1 cellular context compared by ENCODE assay signal in the genomic region with DNA sequence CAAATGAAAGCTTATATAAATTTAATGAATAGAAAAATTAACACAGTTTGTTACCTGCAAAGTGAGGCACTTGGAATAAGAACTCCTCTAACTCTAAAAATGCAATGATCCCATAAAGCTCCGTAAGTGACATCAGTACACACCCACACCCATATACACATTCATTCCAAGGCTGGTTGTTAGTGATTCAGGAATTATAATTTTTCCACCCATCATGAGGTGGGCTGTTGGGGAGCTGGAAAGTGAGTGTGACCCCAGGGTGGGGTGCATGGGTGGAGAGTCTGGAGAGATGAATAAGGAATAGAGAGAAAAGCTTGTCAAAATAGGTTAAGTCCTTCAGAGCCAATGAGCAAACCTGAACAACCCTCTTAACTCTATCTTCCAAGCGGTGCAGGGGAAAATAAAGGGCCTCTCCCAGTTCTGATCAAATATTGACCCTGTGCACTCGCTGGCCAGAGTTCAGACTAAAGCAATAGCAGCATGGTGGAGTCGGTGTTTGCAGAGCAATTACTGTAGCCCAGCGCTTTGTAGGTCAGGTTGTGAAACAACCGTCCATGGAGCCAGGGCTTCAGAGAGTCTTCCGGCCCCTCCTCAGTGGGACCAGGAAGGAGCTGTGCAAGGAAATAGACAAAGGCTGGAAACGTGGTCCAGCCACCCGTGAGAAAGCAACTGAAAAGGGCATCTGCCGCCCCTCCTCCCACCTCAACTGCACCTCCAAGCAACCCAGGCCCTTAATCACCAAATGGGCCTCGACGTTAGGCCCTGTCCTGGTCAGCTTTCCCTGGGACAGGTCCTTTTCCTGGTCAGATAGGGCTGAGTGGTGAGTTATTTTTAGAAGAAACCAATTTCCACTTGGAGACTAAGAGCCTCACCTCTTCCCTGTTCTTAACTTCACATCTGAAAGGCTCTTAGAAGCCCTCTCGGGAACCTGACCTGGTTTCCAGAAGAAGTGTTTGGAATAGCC.
TF ChIP-seq lines count a peak whose summit lies in the region.

No MANE protein-coding gene starts in this region.

TF ChIP-seq in H1, 55 proteins besides CTCF, POLR2A, EP300 and RAD21 (continued from another document):
- TF ChIP-seq PHF8 (conservative IDR thresholded peaks at IDR 0.05; ENCODE audit: low read depth, low read length) (no peak), BCL11A (IDR thresholded peaks at IDR 0.05; ENCODE audit: low read depth in 2 of 2, low read length in 2 of 2) (no peak), ATF3 (IDR thresholded peaks at IDR 0.05; ENCODE audit: insufficient read depth, low read depth, low read length) (no peak), SIX5 (IDR thresholded peaks at IDR 0.05; ENCODE audit: low read depth, low read length) (no peak), SIRT6 (IDR thresholded peaks at IDR 0.05; ENCODE audit: low read length) (no peak), POLR2AphosphoS5 (IDR thresholded peaks at IDR 0.05; ENCODE audit: low read depth, low read length) (no peak), MAFK (IDR thresholded peaks at IDR 0.05; ENCODE audit: low read depth, low read length) (no peak), TAF1 (IDR thresholded peaks at IDR 0.05; ENCODE audit: low read depth, low read length) (no peak), EGR1 (IDR thresholded peaks at IDR 0.05; ENCODE audit: borderline replicate concordance, low read depth, low read length) (no peak), JUND (IDR thresholded peaks at IDR 0.05; ENCODE audit: low read length) (no peak), TEAD4 (IDR thresholded peaks at IDR 0.05; ENCODE audit: low read depth, low read length) (no peak), KDM1A (IDR thresholded peaks at IDR 0.05; ENCODE audit: borderline replicate concordance, low read length) (no peak), HDAC2 (IDR thresholded peaks at IDR 0.05; ENCODE audit: borderline replicate concordance in 1 of 2, low read depth in 2 of 2, low read length in 2 of 2) (no peak), RBBP5 (IDR thresholded peaks at IDR 0.05; ENCODE audit: borderline replicate concordance, low read depth, low read length) (no peak), ASH2L (IDR thresholded peaks at IDR 0.05; ENCODE audit: low read length) (no peak), SUZ12 (IDR thresholded peaks at IDR 0.05; ENCODE audit: low read length) (no peak)
- TF ChIP-seq, protein P1, sequence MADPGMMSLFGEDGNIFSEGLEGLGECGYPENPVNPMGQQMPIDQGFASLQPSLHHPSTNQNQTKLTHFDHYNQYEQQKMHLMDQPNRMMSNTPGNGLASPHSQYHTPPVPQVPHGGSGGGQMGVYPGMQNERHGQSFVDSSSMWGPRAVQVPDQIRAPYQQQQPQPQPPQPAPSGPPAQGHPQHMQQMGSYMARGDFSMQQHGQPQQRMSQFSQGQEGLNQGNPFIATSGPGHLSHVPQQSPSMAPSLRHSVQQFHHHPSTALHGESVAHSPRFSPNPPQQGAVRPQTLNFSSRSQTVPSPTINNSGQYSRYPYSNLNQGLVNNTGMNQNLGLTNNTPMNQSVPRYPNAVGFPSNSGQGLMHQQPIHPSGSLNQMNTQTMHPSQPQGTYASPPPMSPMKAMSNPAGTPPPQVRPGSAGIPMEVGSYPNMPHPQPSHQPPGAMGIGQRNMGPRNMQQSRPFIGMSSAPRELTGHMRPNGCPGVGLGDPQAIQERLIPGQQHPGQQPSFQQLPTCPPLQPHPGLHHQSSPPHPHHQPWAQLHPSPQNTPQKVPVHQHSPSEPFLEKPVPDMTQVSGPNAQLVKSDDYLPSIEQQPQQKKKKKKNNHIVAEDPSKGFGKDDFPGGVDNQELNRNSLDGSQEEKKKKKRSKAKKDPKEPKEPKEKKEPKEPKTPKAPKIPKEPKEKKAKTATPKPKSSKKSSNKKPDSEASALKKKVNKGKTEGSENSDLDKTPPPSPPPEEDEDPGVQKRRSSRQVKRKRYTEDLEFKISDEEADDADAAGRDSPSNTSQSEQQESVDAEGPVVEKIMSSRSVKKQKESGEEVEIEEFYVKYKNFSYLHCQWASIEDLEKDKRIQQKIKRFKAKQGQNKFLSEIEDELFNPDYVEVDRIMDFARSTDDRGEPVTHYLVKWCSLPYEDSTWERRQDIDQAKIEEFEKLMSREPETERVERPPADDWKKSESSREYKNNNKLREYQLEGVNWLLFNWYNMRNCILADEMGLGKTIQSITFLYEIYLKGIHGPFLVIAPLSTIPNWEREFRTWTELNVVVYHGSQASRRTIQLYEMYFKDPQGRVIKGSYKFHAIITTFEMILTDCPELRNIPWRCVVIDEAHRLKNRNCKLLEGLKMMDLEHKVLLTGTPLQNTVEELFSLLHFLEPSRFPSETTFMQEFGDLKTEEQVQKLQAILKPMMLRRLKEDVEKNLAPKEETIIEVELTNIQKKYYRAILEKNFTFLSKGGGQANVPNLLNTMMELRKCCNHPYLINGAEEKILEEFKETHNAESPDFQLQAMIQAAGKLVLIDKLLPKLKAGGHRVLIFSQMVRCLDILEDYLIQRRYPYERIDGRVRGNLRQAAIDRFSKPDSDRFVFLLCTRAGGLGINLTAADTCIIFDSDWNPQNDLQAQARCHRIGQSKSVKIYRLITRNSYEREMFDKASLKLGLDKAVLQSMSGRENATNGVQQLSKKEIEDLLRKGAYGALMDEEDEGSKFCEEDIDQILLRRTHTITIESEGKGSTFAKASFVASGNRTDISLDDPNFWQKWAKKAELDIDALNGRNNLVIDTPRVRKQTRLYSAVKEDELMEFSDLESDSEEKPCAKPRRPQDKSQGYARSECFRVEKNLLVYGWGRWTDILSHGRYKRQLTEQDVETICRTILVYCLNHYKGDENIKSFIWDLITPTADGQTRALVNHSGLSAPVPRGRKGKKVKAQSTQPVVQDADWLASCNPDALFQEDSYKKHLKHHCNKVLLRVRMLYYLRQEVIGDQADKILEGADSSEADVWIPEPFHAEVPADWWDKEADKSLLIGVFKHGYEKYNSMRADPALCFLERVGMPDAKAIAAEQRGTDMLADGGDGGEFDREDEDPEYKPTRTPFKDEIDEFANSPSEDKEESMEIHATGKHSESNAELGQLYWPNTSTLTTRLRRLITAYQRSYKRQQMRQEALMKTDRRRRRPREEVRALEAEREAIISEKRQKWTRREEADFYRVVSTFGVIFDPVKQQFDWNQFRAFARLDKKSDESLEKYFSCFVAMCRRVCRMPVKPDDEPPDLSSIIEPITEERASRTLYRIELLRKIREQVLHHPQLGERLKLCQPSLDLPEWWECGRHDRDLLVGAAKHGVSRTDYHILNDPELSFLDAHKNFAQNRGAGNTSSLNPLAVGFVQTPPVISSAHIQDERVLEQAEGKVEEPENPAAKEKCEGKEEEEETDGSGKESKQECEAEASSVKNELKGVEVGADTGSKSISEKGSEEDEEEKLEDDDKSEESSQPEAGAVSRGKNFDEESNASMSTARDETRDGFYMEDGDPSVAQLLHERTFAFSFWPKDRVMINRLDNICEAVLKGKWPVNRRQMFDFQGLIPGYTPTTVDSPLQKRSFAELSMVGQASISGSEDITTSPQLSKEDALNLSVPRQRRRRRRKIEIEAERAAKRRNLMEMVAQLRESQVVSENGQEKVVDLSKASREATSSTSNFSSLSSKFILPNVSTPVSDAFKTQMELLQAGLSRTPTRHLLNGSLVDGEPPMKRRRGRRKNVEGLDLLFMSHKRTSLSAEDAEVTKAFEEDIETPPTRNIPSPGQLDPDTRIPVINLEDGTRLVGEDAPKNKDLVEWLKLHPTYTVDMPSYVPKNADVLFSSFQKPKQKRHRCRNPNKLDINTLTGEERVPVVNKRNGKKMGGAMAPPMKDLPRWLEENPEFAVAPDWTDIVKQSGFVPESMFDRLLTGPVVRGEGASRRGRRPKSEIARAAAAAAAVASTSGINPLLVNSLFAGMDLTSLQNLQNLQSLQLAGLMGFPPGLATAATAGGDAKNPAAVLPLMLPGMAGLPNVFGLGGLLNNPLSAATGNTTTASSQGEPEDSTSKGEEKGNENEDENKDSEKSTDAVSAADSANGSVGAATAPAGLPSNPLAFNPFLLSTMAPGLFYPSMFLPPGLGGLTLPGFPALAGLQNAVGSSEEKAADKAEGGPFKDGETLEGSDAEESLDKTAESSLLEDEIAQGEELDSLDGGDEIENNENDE (IDR thresholded peaks at IDR 0.05; ENCODE audit: insufficient replicate concordance, low read length) = no peak
- TF ChIP-seq, protein P2, sequence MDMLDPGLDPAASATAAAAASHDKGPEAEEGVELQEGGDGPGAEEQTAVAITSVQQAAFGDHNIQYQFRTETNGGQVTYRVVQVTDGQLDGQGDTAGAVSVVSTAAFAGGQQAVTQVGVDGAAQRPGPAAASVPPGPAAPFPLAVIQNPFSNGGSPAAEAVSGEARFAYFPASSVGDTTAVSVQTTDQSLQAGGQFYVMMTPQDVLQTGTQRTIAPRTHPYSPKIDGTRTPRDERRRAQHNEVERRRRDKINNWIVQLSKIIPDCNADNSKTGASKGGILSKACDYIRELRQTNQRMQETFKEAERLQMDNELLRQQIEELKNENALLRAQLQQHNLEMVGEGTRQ (IDR thresholded peaks at IDR 0.05; ENCODE audit: low read length) = no peak
